2 cellular contexts compared by ENCODE assay signal in genomic region chr3:47846880-47847248, GRCh38.
A peak's percentile ranks its signal among the peaks of the same experiment; 100 is the strongest.
TF ChIP-seq lines count a peak whose summit lies in the region.

No MANE protein-coding gene starts in this region.

TF ChIP-seq in GM12891, 5 proteins besides CTCF, POLR2A, EP300 and RAD21:
- TF ChIP-seq PAX5 (IDR thresholded peaks at IDR 0.05; ENCODE audit: insufficient read depth, low read length, severe bottlenecking), result no peak
- TF ChIP-seq TAF1 (IDR thresholded peaks at IDR 0.05; ENCODE audit: low read depth, low read length), result no peak
- TF ChIP-seq POU2F2 (IDR thresholded peaks at IDR 0.05; ENCODE audit: low read depth, low read length), result no peak
- TF ChIP-seq SPI1 (IDR thresholded peaks at IDR 0.05; ENCODE audit: low read depth, low read length), result no peak
- TF ChIP-seq POLR2AphosphoS5 (IDR thresholded peaks at IDR 0.05; ENCODE audit: low read depth, low read length), result no peak; the same call in none of the 2 replicates

TF ChIP-seq in K562, 482 proteins besides CTCF, POLR2A, EP300 and RAD21:
- peak; percentile 4 for TF ChIP-seq RBM22 (IDR thresholded peaks at IDR 0.05; ENCODE audit: low read depth, low read length, poor library complexity, severe bottlenecking)
- peak; percentile 47; the same call in 1 of the 2 replicates for TF ChIP-seq SUPT5H (IDR thresholded peaks at IDR 0.05)
- TF ChIP-seq POLR2AphosphoS5 (IDR thresholded peaks at IDR 0.05; ENCODE audit: control insufficient read depth, insufficient read depth, low read depth, low read length), result 0 out of 2 replicates have a peak, but pooled peaks have one; percentile 16
- TF ChIP-seq E2F8 (IDR thresholded peaks at IDR 0.05; ENCODE audit: low read depth, partially characterized antibody), result no peak
- no peak for TF ChIP-seq CREB3 (tag; conservative IDR thresholded peaks at IDR 0.05; ENCODE audit: low read depth)
- TF ChIP-seq ZNF586 (CRISPR knock-in tag; conservative IDR thresholded peaks at IDR 0.05), result no peak
- TF ChIP-seq POLR2G (IDR thresholded peaks at IDR 0.05; ENCODE audit: low read depth, low read length), result peak; percentile 15
- TF ChIP-seq BCLAF1 (IDR thresholded peaks at IDR 0.05; ENCODE audit: borderline replicate concordance in 1 of 2, control insufficient read depth in 1 of 2, low read depth in 2 of 2, low read length in 1 of 2), result 0 out of 4 replicates have a peak, but pooled peaks of 1 of the 2 experiments have one; percentile 4
- peak; percentile 49; the same call in 1 of the 2 replicates for TF ChIP-seq RBFOX2 (IDR thresholded peaks at IDR 0.05; ENCODE audit: low read depth, low read length)
